Comparison of ENCODE assay signal across 7 cellular contexts in genomic region chr12:67068773-67069450, GRCh38.
DNase-seq lines count a peak whose midpoint lies in the region; ATAC-seq, FAIRE-seq and TF ChIP-seq lines count a peak whose summit lies in the region.

No MANE protein-coding gene starts in this region.

- no CpG with 5 or more reads among the region's 81 CpGs for WGBS in mesendoderm (ENCODE audit: extremely low coverage, insufficient coverage, low lambda C conversion rate)

- H3K56ac ChIP-seq in mesendoderm (ENCODE audit: low read length): peak overlapping the region; percentile 91

- H3K4me1 Mint-ChIP-seq in activated CD4-positive, alpha-beta T cell treated with anti-CD3 and anti-CD28 coated beads for 36 hours: peaks cover 18% of the 10 kb centered on the region

- intact Hi-C loops in activated CD4-positive, alpha-beta T cell treated with anti-CD3 and anti-CD28 coated beads for 36 hours (cut with DNase I, micrococcal nuclease): loop anchor here (1.0 to 2.0 kb wide), 2 partner anchors 200 kb away; partner anchors contain the start of gene CAND1 (in 2 of the 2)

- H4K8ac ChIP-seq in mesendoderm (ENCODE audit: low read depth, low read length): no peak overlapping the region

- H3K4me3 ChIP-seq in NB4 (ENCODE audit: low read depth, low read length): no peak overlapping the region
- H3K4me3 ChIP-seq in mesendoderm (ENCODE audit: low read length): peak overlapping the region; percentile 81
- peak overlapping the region in 4 of 5 donors; percentile 48 to 66 (median 58) for H3K4me3 ChIP-seq in subcutaneous abdominal adipose tissue (ENCODE audit: low read depth in 1 of 5, low read length in 5 of 5)

- no peaks in the 10 kb centered on the region for H3K9me3 ChIP-seq in subcutaneous abdominal adipose tissue (ENCODE audit: control insufficient read depth in 5 of 5, low read length in 5 of 5)

- no peak for TF ChIP-seq CTCF in NB4 (IDR thresholded peaks at IDR 0.05; ENCODE audit: low read depth, low read length)

- no peak overlapping the region for H4K5ac ChIP-seq in mesendoderm (ENCODE audit: low read length)

- TF ChIP-seq POLR2A in GM12891 (IDR thresholded peaks at IDR 0.05; ENCODE audit: low read depth, low read length) (no peak), NB4 (IDR thresholded peaks at IDR 0.05; ENCODE audit: extremely low read depth, insufficient read length) (no peak)

- H3K79me2 ChIP-seq in mesendoderm (ENCODE audit: control insufficient read depth, insufficient read depth, low read length): peaks cover 4% of the 10 kb centered on the region

- H3K79me1 ChIP-seq in mesendoderm (ENCODE audit: low read length): no peaks in the 10 kb centered on the region

- CTCF ChIA-PET in activated CD4-positive, alpha-beta T cell treated with anti-CD3 and anti-CD28 coated beads for 36 hours (lab: Charles Lee): interaction anchor here (0.7 to 1.0 kb wide), 6 partner anchors 50 to 250 kb away, joined by 3 to 4 read pairs (median 3); partner anchors contain the start of gene CAND1

- H3K27me3 ChIP-seq in mesendoderm (ENCODE audit: insufficient read depth, low read length, poor library complexity): no peaks in the 10 kb centered on the region
- H3K27me3 ChIP-seq in subcutaneous abdominal adipose tissue (ENCODE audit: control insufficient read depth in 5 of 5, insufficient read depth in 4 of 5, low read length in 5 of 5): peaks cover 17 to 25% (median 19%) of the 10 kb centered on the region in 5 donors

- H3K27ac Mint-ChIP-seq in activated CD4-positive, alpha-beta T cell treated with anti-CD3 and anti-CD28 coated beads for 36 hours: no peak overlapping the region

- no peaks in the 10 kb centered on the region for H3K36me3 Mint-ChIP-seq in activated CD4-positive, alpha-beta T cell treated with anti-CD3 and anti-CD28 coated beads for 36 hours (ENCODE audit: low read depth)

- peak overlapping the region; percentile 90 for H3K27ac ChIP-seq in mesendoderm (ENCODE audit: low read depth, low read length)
- no peak overlapping the region for H3K27ac ChIP-seq in subcutaneous abdominal adipose tissue (ENCODE audit: low read depth, low read length)

- peak; percentile 25 for DNase-seq in GM12891 (ENCODE audit: insufficient read length, low spot score)
- DNase-seq in HCEC 1CT: peak; percentile 17
- DNase-seq in NB4 (ENCODE audit: low read depth): peak; percentile 24
- peak; percentile 67 for DNase-seq in activated CD4-positive, alpha-beta T cell treated with anti-CD3 and anti-CD28 coated beads for 36 hours
- peak; percentile 86 for DNase-seq in ecto neural progenitor cell (ENCODE audit: low spot score)
- DNase-seq in mesendoderm: peak; percentile 86

- peak overlapping the region; percentile 15 for H3K4me2 ChIP-seq in mesendoderm (ENCODE audit: low read length)

- H3K4me1 ChIP-seq in mesendoderm (ENCODE audit: control insufficient read depth, low read depth, low read length): peaks cover 5% of the 10 kb centered on the region
- peaks cover 0 to 11% (median 10%) of the 10 kb centered on the region in 5 donors for H3K4me1 ChIP-seq in subcutaneous abdominal adipose tissue (ENCODE audit: control insufficient read depth in 5 of 5, insufficient read depth in 5 of 5, low read length in 5 of 5)

- peak overlapping the region; percentile 76 for H2BK120ac ChIP-seq in mesendoderm (ENCODE audit: low read depth, low read length)

- FAIRE-seq in GM12891 (lab: Jason Lieb, UNC): no peak

- H3K4ac ChIP-seq in mesendoderm (ENCODE audit: low read depth, low read length): peak overlapping the region; percentile 82

- H3K27me3 Mint-ChIP-seq in activated CD4-positive, alpha-beta T cell treated with anti-CD3 and anti-CD28 coated beads for 36 hours: peaks cover 33% of the 10 kb centered on the region

- H3K9me3 Mint-ChIP-seq in activated CD4-positive, alpha-beta T cell treated with anti-CD3 and anti-CD28 coated beads for 36 hours (ENCODE audit: low read depth): no peaks in the 10 kb centered on the region

- no peak overlapping the region for H2AK5ac ChIP-seq in mesendoderm (ENCODE audit: low read length)

- peak overlapping the region; percentile 80 for H3K4me3 Mint-ChIP-seq in activated CD4-positive, alpha-beta T cell treated with anti-CD3 and anti-CD28 coated beads for 36 hours

- H3K36me3 ChIP-seq in mesendoderm (ENCODE audit: control insufficient read depth, insufficient read depth, low read length) (no peaks in the 10 kb centered on the region), subcutaneous abdominal adipose tissue (ENCODE audit: control insufficient read depth in 5 of 5, insufficient read depth in 5 of 5, low read length in 5 of 5) (no peaks in the 10 kb centered on the region)

- ATAC-seq in activated CD4-positive, alpha-beta T cell treated with anti-CD3 and anti-CD28 coated beads for 36 hours: peak; percentile 63

- no peak overlapping the region for H2BK15ac ChIP-seq in mesendoderm (replicated peaks; ENCODE audit: low read depth)

- peak overlapping the region; percentile 80 for H3K23ac ChIP-seq in mesendoderm (ENCODE audit: low read length)

- H3K9ac ChIP-seq in mesendoderm (ENCODE audit: low read length) (peak overlapping the region; percentile 82), subcutaneous abdominal adipose tissue (ENCODE audit: low read length in 5 of 5) (no peak overlapping the region)

- no peak overlapping the region for H2BK5ac ChIP-seq in mesendoderm (ENCODE audit: low read length)

- POLR2A ChIA-PET in activated CD4-positive, alpha-beta T cell treated with anti-CD3 and anti-CD28 coated beads for 36 hours (lab: Charles Lee): interaction anchor here (1.9 kb wide), 1 partner anchor 201 kb away, joined by 6 read pairs; the partner anchor contains the start of gene CAND1

- peak overlapping the region; percentile 91 for H3K18ac ChIP-seq in mesendoderm (ENCODE audit: low read length)

TF ChIP-seq in GM12891, 5 proteins besides CTCF, POLR2A, EP300 and RAD21:
- TF ChIP-seq TAF1 (IDR thresholded peaks at IDR 0.05; ENCODE audit: low read depth, low read length): no peak
- TF ChIP-seq POLR2AphosphoS5 (IDR thresholded peaks at IDR 0.05; ENCODE audit: low read depth, low read length): no peak
- no peak for TF ChIP-seq PAX5 (IDR thresholded peaks at IDR 0.05; ENCODE audit: insufficient read depth, low read length, severe bottlenecking)
- no peak for TF ChIP-seq POU2F2 (IDR thresholded peaks at IDR 0.05; ENCODE audit: low read depth, low read length)
- no peak for TF ChIP-seq SPI1 (IDR thresholded peaks at IDR 0.05; ENCODE audit: low read depth, low read length)

Comparison
In these comparisons a context has a peak if more than half of its experiments do, and no peak if none do; other contexts are left out.
1. DNase-seq: peak in every context shown above with its lines; median percentile 86 in ecto neural progenitor cell; 86 in mesendoderm; 67 in activated CD4-positive, alpha-beta T cell treated with anti-CD3 and anti-CD28 coated beads for 36 hours; 25 in GM12891; 24 in NB4; 17 in HCEC 1CT.